In genomic region chr12:49131051-49131972, GRCh38 we compare ENCODE assay signal across 8 cellular contexts. TPM values are rescaled to one million over a fixed set of nuclear protein-coding genes. Genes with fewer than 3 reads are reported as not detected.
A peak's percentile ranks its signal among the peaks of the same experiment; 100 is the strongest.
DNase-seq lines count a peak whose midpoint lies in the region; ATAC-seq, FAIRE-seq and TF ChIP-seq lines count a peak whose summit lies in the region.

TSS of gene TUBA1B (minus strand) at chr12:49131395. CDS start at chr12:49131300, 95 bp downstream.

- TF ChIP-seq POLR2A in thyroid gland (IDR thresholded peaks at IDR 0.05), result peak; percentile 38 to 95

- ATAC-seq in HG02678 (IDR thresholded peaks at IDR 0.05; ENCODE audit: unreplicated experiment) (peak; percentile 68), Right ventricle myocardium inferior (peak; percentile 96), pancreas (peak; percentile 89 to 95 (median 90))

- peaks cover 4 to 11% (median 9%) of the 10 kb centered on the region in 3 donors for H3K36me3 ChIP-seq in pancreas
- H3K36me3 ChIP-seq in thyroid gland, result peaks cover 20 to 29% of the 10 kb centered on the region in 2 donors

- peaks cover 0 to 24% (median 19%) of the 10 kb centered on the region in 3 donors for H3K4me1 ChIP-seq in pancreas
- H3K4me1 ChIP-seq in thyroid gland, result peaks cover 14 to 17% of the 10 kb centered on the region in 2 donors

- 1% methylated on average over 72 to 82 of the region's 82 CpGs for WGBS in pancreas, 2 donors
- 0 to 1% methylated on average over 35 to 42 of the region's 82 CpGs for WGBS in thyroid gland, 2 donors

- no peaks in the 10 kb centered on the region for H3K27me3 ChIP-seq in pancreas
- H3K27me3 ChIP-seq in thyroid gland, result no peaks in the 10 kb centered on the region

- TF ChIP-seq CTCF in GM12865 (IDR thresholded peaks at IDR 0.05; ENCODE audit: insufficient read depth, low read depth, low read length, missing control alignments), result no peak
- TF ChIP-seq CTCF in pancreas (IDR thresholded peaks at IDR 0.05), result no peak
- TF ChIP-seq CTCF in thyroid gland (IDR thresholded peaks at IDR 0.05), result peak in 1 of 6 experiments; percentile 2

- peak; percentile 96 for DNase-seq in GM12865 (ENCODE audit: low read depth)
- peak; percentile 96 to 98 (median 97) for DNase-seq in NCI-H1417 (lab: John Stamatoyannopoulos, UW)
- peak; percentile 85 for DNase-seq in SW480 (ENCODE audit: low spot score)
- peak; percentile 72 for DNase-seq in activated naive CD8-positive, alpha-beta T cell treated with anti-CD3 and anti-CD28 coated beads, Interleukin-2, amount 50 U/mL, for 16 hours (ENCODE audit: low read depth, low spot score)
- peak; percentile 97 for DNase-seq in Right ventricle myocardium inferior (ENCODE audit: missing footprints)
- peak; percentile 83 to 97 (median 92) for DNase-seq in pancreas
- peak; percentile 89 to 91 for DNase-seq in thyroid gland

- no peaks in the 10 kb centered on the region for H3K9me3 ChIP-seq in pancreas
- no peaks in the 10 kb centered on the region for H3K9me3 ChIP-seq in thyroid gland

- intact Hi-C loops in Right ventricle myocardium inferior (cut with DNase I), result loop anchor here (1.0 kb wide), 1 partner anchor 103 kb away; no protein-coding TSS in a partner anchor
- intact Hi-C loops in pancreas (cut with DNase I), result no loop called here
- intact Hi-C loops in thyroid gland (cut with DNase I), result loop anchor here (10.0 kb wide), 1 partner anchor 103 kb away; no protein-coding TSS in a partner anchor

- no peak for FAIRE-seq in pancreas (lab: Jason Lieb, UNC)

- H3K4me3 ChIP-seq in GM12865 (ENCODE audit: low read depth, low read length) (peak within 1 kb of the TSS; percentile 99), pancreas (peak within 1 kb of the TSS; percentile 84 to 99 (median 94)), thyroid gland (replicated peaks in 1 of 3) (peak within 1 kb of the TSS; percentile 94 to 99 (median 96))

- peak within 1 kb of the TSS; percentile 96 to 99 (median 98) for H3K27ac ChIP-seq in pancreas
- peak within 1 kb of the TSS; percentile 95 to 100 (median 96) for H3K27ac ChIP-seq in thyroid gland

RNA-seq across cellular contexts. Expression of gene TUBA1B, which starts in this region (rescaled TPM):
- total RNA-seq in Right ventricle myocardium inferior (510 TPM), pancreas (100 to 1,000 TPM in 3 of 6 donors, 10 to 100 TPM in 3; 43.1 to 185 (median 108) TPM), thyroid gland (100 to 1,000 TPM; 284 to 653 (median 477) TPM)
- 100 to 1,000 TPM in 1 of 2 donors, 10 to 100 TPM in 1; 92.0 to 214 TPM for polyA plus RNA-seq in pancreas

Comparison
In these comparisons a context has a peak if more than half of its experiments do, and no peak if none do; other contexts are left out.
1. Peak in every context shown above with its lines: DNase-seq, ATAC-seq, H3K4me3 ChIP-seq and H3K27ac ChIP-seq.
2. intact Hi-C loops: an anchor here in Right ventricle myocardium inferior (1.0 kb wide) and thyroid gland (10.0 kb wide); none called in pancreas.